ENCODE assay signal across 19 cellular contexts in the genomic region with DNA sequence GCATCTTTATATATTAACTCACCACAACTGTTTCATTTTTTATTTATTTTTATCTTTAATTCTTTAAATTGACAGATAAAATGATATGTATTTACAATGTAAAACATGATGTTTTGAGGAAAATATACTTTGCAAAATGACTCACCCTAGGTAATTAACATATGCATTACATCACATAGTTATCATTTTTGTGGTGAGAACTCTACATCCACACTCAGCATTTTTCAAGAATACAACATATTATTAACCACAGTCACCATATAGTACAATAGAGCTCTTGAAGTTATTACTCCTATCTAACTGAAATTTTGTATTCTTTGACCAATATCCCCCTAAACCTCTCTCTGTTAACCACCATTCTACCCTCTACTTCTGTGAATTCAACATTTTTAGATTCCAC.
DNase-seq lines count a peak whose midpoint lies in the region; ATAC-seq and TF ChIP-seq lines count a peak whose summit lies in the region.
"Had no signal": no experiment of that assay in that cellular context is flagged by ENCODE, and none has a peak within 500 bp of the region (broad histone marks: within the 10 kb centered on the region; RNA-seq: fewer than 3 reads in every experiment).

No MANE protein-coding gene starts in this region.

- no peaks in the 10 kb centered on the region for H3K27me3 ChIP-seq in PC-3 (ENCODE audit: low read length)

- H4K20me1 ChIP-seq in PC-3 (ENCODE audit: low read length) = no peaks in the 10 kb centered on the region
- H4K20me1 ChIP-seq in OCI-LY7 (ENCODE audit: insufficient read depth, low read length) = no peaks in the 10 kb centered on the region

- H3K27me3 Mint-ChIP-seq in Calu3 (ENCODE audit: unreplicated experiment) = no peaks in the 10 kb centered on the region
- no peaks in the 10 kb centered on the region for H3K27me3 Mint-ChIP-seq in stimulated activated memory B cell treated with anti-CD40 and anti-IgM and Interleukin-4, amounts not matched to agents 10 μg/mL and 1 μg/mL and 100 μg/mL, for 72 hours
- H3K27me3 Mint-ChIP-seq: activated naive CD4-positive, alpha-beta T cell treated with anti-CD3 and anti-CD28 coated beads, Interleukin-2, amount 50 U/mL, for 24 hours; B cell had no signal

- H3K4me3 ChIP-seq in PC-3 (ENCODE audit: low read length) = no peak overlapping the region
- no peak overlapping the region for H3K4me3 ChIP-seq in choroid plexus epithelial cell (ENCODE audit: low read depth, low read length)
- H3K4me3 ChIP-seq in OCI-LY7 (ENCODE audit: low read depth, low read length, poor library complexity, severe bottlenecking) = no peak overlapping the region

- intact Hi-C loops in Calu3 (cut with micrococcal nuclease; ENCODE audit: unreplicated experiment) (no loop called here), PC-3 (cut with micrococcal nuclease) (no loop called here), OCI-LY7 (cut with micrococcal nuclease; ENCODE audit: unreplicated experiment) (no loop called here)

- H3K9me3 ChIP-seq in PC-3 (ENCODE audit: low read length) (peaks cover 26% of the 10 kb centered on the region), OCI-LY7 (ENCODE audit: low read length) (no peaks in the 10 kb centered on the region)

- H3K27ac ChIP-seq in PC-3 (ENCODE audit: low read length) = peak overlapping the region; percentile 40; the same call in 1 of the 2 replicates
- H3K27ac ChIP-seq in OCI-LY7 (ENCODE audit: low read depth, low read length, poor library complexity, severe bottlenecking) = no peak overlapping the region

- H2AFZ ChIP-seq in PC-3 (ENCODE audit: low read length) = no peak overlapping the region
- no peak overlapping the region for H2AFZ ChIP-seq in OCI-LY7 (ENCODE audit: low read length)

- peak overlapping the region; percentile 77 for H3K27ac Mint-ChIP-seq in Calu3 (ENCODE audit: unreplicated experiment)
- H3K27ac Mint-ChIP-seq in stimulated activated memory B cell treated with anti-CD40 and anti-IgM and Interleukin-4, amounts not matched to agents 10 μg/mL and 1 μg/mL and 100 μg/mL, for 72 hours = no peak overlapping the region
- H3K27ac Mint-ChIP-seq: B cell had no signal

- TF ChIP-seq CTCF in Calu3 (IDR thresholded peaks at IDR 0.05; ENCODE audit: unreplicated experiment) (no peak), PC-3 (conservative IDR thresholded peaks at IDR 0.05; ENCODE audit: low read depth, low read length) (no peak), choroid plexus epithelial cell (conservative IDR thresholded peaks at IDR 0.05; ENCODE audit: low read depth, low read length) (no peak), OCI-LY7 (conservative IDR thresholded peaks at IDR 0.05; ENCODE audit: low read length) (no peak)

- H3K36me3 Mint-ChIP-seq in Calu3 (ENCODE audit: insufficient read depth, unreplicated experiment) = no peaks in the 10 kb centered on the region
- no peaks in the 10 kb centered on the region for H3K36me3 Mint-ChIP-seq in stimulated activated memory B cell treated with anti-CD40 and anti-IgM and Interleukin-4, amounts not matched to agents 10 μg/mL and 1 μg/mL and 100 μg/mL, for 72 hours
- H3K36me3 Mint-ChIP-seq: activated naive CD4-positive, alpha-beta T cell treated with anti-CD3 and anti-CD28 coated beads, Interleukin-2, amount 50 U/mL, for 24 hours had no signal

- no peaks in the 10 kb centered on the region for H3K9me3 Mint-ChIP-seq in Calu3 (ENCODE audit: low read depth, unreplicated experiment)
- peaks cover 5% of the 10 kb centered on the region for H3K9me3 Mint-ChIP-seq in stimulated activated memory B cell treated with anti-CD40 and anti-IgM and Interleukin-4, amounts not matched to agents 10 μg/mL and 1 μg/mL and 100 μg/mL, for 72 hours

- no peaks in the 10 kb centered on the region for H3F3A ChIP-seq in PC-3 (ENCODE audit: low read length, unreplicated experiment)

- peaks cover 4% of the 10 kb centered on the region; the same call in 1 of the 2 replicates for H3K4me1 ChIP-seq in PC-3 (ENCODE audit: insufficient read depth, low read length)
- no peaks in the 10 kb centered on the region for H3K4me1 ChIP-seq in OCI-LY7 (ENCODE audit: insufficient read depth, low read length, poor library complexity, severe bottlenecking)

- TSS peak; percentile 55 for BruUV-seq in Calu3 (replicated peaks; lab: Mats Ljungman, UMichigan)
- no TSS peak for BruUV-seq in PC-3 (replicated peaks; lab: Mats Ljungman, UMichigan)
- no TSS peak for BruUV-seq in OCI-LY7 (replicated peaks; lab: Mats Ljungman, UMichigan)

- POLR2A ChIA-PET in PC-3 (lab: Charles Lee; ENCODE audit: unreplicated experiment) (no interaction called here), OCI-LY7 (lab: Charles Lee) (no interaction called here)

- CTCF ChIA-PET in Calu3 (lab: Charles Lee) (interaction anchor here (0.5 to 0.6 kb wide), 2 partner anchors 63 to 134 kb away, joined by 3 read pairs; no protein-coding TSS in a partner anchor), PC-3 (lab: Charles Lee) (no interaction called here), OCI-LY7 (lab: Charles Lee; ENCODE audit: unreplicated experiment) (no interaction called here)

- H3K79me2 ChIP-seq in PC-3 (ENCODE audit: low read length) (no peaks in the 10 kb centered on the region), OCI-LY7 (ENCODE audit: insufficient read depth, low read depth, low read length) (no peaks in the 10 kb centered on the region)

- H3K4me1 Mint-ChIP-seq in Calu3 (ENCODE audit: low read depth, unreplicated experiment) = no peaks in the 10 kb centered on the region
- no peaks in the 10 kb centered on the region for H3K4me1 Mint-ChIP-seq in stimulated activated memory B cell treated with anti-CD40 and anti-IgM and Interleukin-4, amounts not matched to agents 10 μg/mL and 1 μg/mL and 100 μg/mL, for 72 hours
- H3K4me1 Mint-ChIP-seq: activated naive CD4-positive, alpha-beta T cell treated with anti-CD3 and anti-CD28 coated beads, Interleukin-2, amount 50 U/mL, for 24 hours; B cell had no signal

- H3K9me2 ChIP-seq in PC-3 (replicated peaks; ENCODE audit: low read length) = no peaks in the 10 kb centered on the region
- H3K9me2 ChIP-seq in OCI-LY7 (ENCODE audit: insufficient read depth, low read length) = no peaks in the 10 kb centered on the region

- H3K4me3 Mint-ChIP-seq in Calu3 (ENCODE audit: low read depth, unreplicated experiment) = no peak overlapping the region
- no peak overlapping the region for H3K4me3 Mint-ChIP-seq in stimulated activated memory B cell treated with anti-CD40 and anti-IgM and Interleukin-4, amounts not matched to agents 10 μg/mL and 1 μg/mL and 100 μg/mL, for 72 hours
- H3K4me3 Mint-ChIP-seq: activated naive CD4-positive, alpha-beta T cell treated with anti-CD3 and anti-CD28 coated beads, Interleukin-2, amount 50 U/mL, for 24 hours; B cell had no signal

- H3K9ac ChIP-seq in PC-3 (ENCODE audit: low read length) = no peak overlapping the region

- no peak for DNase-seq in Calu3
- peak; percentile 33 for DNase-seq in PC-3
- peak; percentile 4 for DNase-seq in choroid plexus epithelial cell (ENCODE audit: low read depth)
- DNase-seq in kidney tubule cell (ENCODE audit: low spot score) = peak; percentile 80
- no peak for DNase-seq in OCI-LY7 (ENCODE audit: low spot score)
- no peak for DNase-seq in HuH-7.5 (ENCODE audit: low spot score)
- DNase-seq: activated CD4-positive, CD25-positive, alpha-beta regulatory T cell treated with anti-CD3 and anti-CD28 coated beads, Interleukin-2, amount 50 U/mL, for 72 hours; activated CD8-positive, alpha-beta memory T cell treated with anti-CD3 and anti-CD28 coated beads, Interleukin-2, amount 50 U/mL, for 4 hours; DMS153; midbrain; NCI-H2029; NCI-H526; nucleus accumbens; RPMI8226 had no signal

- H3K36me3 ChIP-seq in PC-3 (ENCODE audit: low read depth, low read length) (no peaks in the 10 kb centered on the region), OCI-LY7 (ENCODE audit: insufficient read depth, low read length) (no peaks in the 10 kb centered on the region)

- H3K4me2 ChIP-seq in PC-3 (ENCODE audit: low read length) (no peak overlapping the region), OCI-LY7 (ENCODE audit: low read length) (no peak overlapping the region)

- ATAC-seq in PC-3 = no peak
- ATAC-seq in HG02970 (IDR thresholded peaks at IDR 0.05; ENCODE audit: low FRiP score, unreplicated experiment) = no peak
- ATAC-seq in stimulated activated memory B cell treated with anti-CD40 and anti-IgM and Interleukin-4, amounts not matched to agents 10 μg/mL and 1 μg/mL and 100 μg/mL, for 72 hours = no peak
- ATAC-seq: esophagus mucosa had no signal

Comparison
In these comparisons a context has a peak if more than half of its experiments do, and no peak if none do; other contexts are left out.
1. DNase-seq: peak in PC-3 (single experiment), choroid plexus epithelial cell (single experiment) and kidney tubule cell (single experiment); none in Calu3 (single experiment), OCI-LY7 (single experiment) and HuH-7.5 (single experiment).